In the genomic region with DNA sequence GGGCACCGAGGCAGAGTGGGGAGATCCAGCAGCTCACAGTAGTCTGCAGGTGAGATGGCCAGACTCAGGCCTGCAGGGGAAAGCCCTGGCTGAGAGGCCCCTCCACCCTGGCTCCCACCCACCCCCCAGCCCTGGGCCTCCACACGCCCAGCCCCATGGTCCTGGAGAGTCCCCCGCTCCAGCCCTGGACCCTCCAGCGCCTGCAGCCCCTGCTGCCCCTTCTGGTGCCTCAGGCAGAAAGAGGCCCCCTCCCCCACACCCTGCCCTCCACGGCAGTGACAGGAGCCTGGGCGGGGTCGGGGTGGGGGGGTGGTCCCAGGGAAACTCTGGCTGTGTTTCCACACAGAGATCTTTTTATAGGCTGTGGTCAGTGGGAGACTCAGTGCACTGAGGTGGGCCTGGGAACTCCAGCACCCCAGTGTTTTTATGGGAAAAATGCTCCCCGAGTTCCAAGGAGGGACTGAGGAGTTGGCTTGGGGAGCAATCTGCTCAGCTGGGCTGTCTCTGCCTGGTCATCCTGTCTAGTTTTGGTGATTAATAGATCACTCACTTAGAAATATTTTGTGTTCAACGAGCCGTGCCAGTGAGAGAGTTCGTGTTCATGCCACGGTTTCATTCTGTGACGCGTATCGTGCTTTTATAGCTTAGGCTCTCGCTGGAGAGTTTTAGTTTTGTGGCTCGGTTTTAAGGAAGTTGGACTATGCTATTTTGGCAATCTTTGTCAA, we compare ENCODE assay signal across 8 cellular contexts. TPM values are rescaled to one million over a fixed set of nuclear protein-coding genes. Genes with fewer than 3 reads are reported as not detected.
DNase-seq lines count a peak whose midpoint lies in the region; ATAC-seq and TF ChIP-seq lines count a peak whose summit lies in the region.

No MANE protein-coding gene starts in this region.

- no peak for TF ChIP-seq CTCF in C4-2B (conservative IDR thresholded peaks at IDR 0.05)
- TF ChIP-seq CTCF in brain microvascular endothelial cell (IDR thresholded peaks at IDR 0.05; ENCODE audit: low read depth, low read length, missing control alignments), result no peak
- no peak for TF ChIP-seq CTCF in uterus (IDR thresholded peaks at IDR 0.05)

- no peaks in the 10 kb centered on the region for H3K9me3 Mint-ChIP-seq in memory B cell

- intact Hi-C loops in uterus (cut with DNase I; ENCODE audit: low total_unique reads), result no loop called here

- H3K27me3 ChIP-seq in brain microvascular endothelial cell (replicated peaks) (no peaks in the 10 kb centered on the region), uterus (no peaks in the 10 kb centered on the region)

- H3K27me3 Mint-ChIP-seq in memory B cell, result peaks cover 7% of the 10 kb centered on the region

- TF ChIP-seq RAD21 in Ishikawa (IDR thresholded peaks at IDR 0.05; ENCODE audit: low read depth), result no peak

- no peaks in the 10 kb centered on the region for H3K36me3 Mint-ChIP-seq in memory B cell

- H3K27ac Mint-ChIP-seq in memory B cell, result peak overlapping the region; percentile 89

- H3K27ac ChIP-seq in C4-2B (peak overlapping the region; percentile 45; the same call in 1 of the 2 replicates), brain microvascular endothelial cell (peak overlapping the region; percentile 88), uterus (peak overlapping the region; percentile 29 to 67)

- DNase-seq in brain microvascular endothelial cell (peak; percentile 87), memory B cell (ENCODE audit: low spot score in 2 of 2) (peak in 1 of 2 donors; percentile 45), uterus (no peak), ureter (ENCODE audit: low spot score) (no peak), NCI-H2029 treated with DMSO at 0.1 percent for 48 hours (lab: John Stamatoyannopoulos, UW) (no peak)

- peak overlapping the region; percentile 87 for H3K4me3 Mint-ChIP-seq in memory B cell

- H3K4me1 ChIP-seq in uterus, result no peaks in the 10 kb centered on the region

- TF ChIP-seq EP300 in Ishikawa (IDR thresholded peaks at IDR 0.05; ENCODE audit: borderline replicate concordance), result peak; percentile 12; the same call in 1 of the 2 replicates

- ATAC-seq in GM21423 (IDR thresholded peaks at IDR 0.05; ENCODE audit: unreplicated experiment), result peak; percentile 72
- ATAC-seq in memory B cell (ENCODE audit: low read depth), result peak; percentile 84

- no peaks in the 10 kb centered on the region for H3K9me3 ChIP-seq in uterus

- H3K4me1 Mint-ChIP-seq in memory B cell, result peaks cover 28% of the 10 kb centered on the region

- H3K36me3 ChIP-seq in brain microvascular endothelial cell (replicated peaks), result no peaks in the 10 kb centered on the region
- no peaks in the 10 kb centered on the region for H3K36me3 ChIP-seq in uterus

- in situ Hi-C loops in brain microvascular endothelial cell (cut with HindIII; ENCODE audit: low pct_ligation_motif_present, low sequenced_read_pairs), result no loop called here

- H3K4me3 ChIP-seq in brain microvascular endothelial cell (ENCODE audit: low read depth, low read length) (peak overlapping the region; percentile 40), uterus (no peak overlapping the region)

- no peak for TF ChIP-seq POLR2A in uterus (IDR thresholded peaks at IDR 0.05)

TF ChIP-seq in Ishikawa, 13 proteins besides CTCF, POLR2A, EP300 and RAD21:
- TF ChIP-seq TEAD4 (IDR thresholded peaks at IDR 0.05) (peak; percentile 58), ZBTB7A (IDR thresholded peaks at IDR 0.05; ENCODE audit: low read depth) (no peak), TCF12 (IDR thresholded peaks at IDR 0.05; ENCODE audit: low read depth) (0 out of 2 replicates have a peak, but pooled peaks have one; percentile 39)
TF ChIP-seq in Ishikawa: peak in this region for 2.

RNA-seq across cellular contexts. Expression of a gene that starts 53.1 kb away (rescaled TPM):
- total RNA-seq in uterus (1 to 10 TPM in 1 of 4 donors, under 1 TPM in 1, not detected in 2; 0.28 to 3.1 TPM), ureter (not detected)
